18 cellular contexts compared by ENCODE assay signal in genomic region chr18:31716362-31716761, GRCh38. TPM values are rescaled to one million over a fixed set of nuclear protein-coding genes. Genes with fewer than 3 reads are reported as not detected.
"Had no signal": no experiment of that assay in that cellular context is flagged by ENCODE, and none has a peak within 500 bp of the region (broad histone marks: within the 10 kb centered on the region; RNA-seq: fewer than 3 reads in every experiment).

No MANE protein-coding gene starts in this region.

- H3K27me3 ChIP-seq: colonic mucosa, upper lobe of left lung had no signal

- H3K36me3 ChIP-seq: colonic mucosa, upper lobe of left lung had no signal

- DNase-seq: activated B cell treated with CpG ODN at 0.5 μM for 24 hours; activated CD4-positive, alpha-beta T cell treated with anti-CD3 and anti-CD28 coated beads, Interleukin-2, amount 10 ng/mL, durations not matched to agents 24 days and 14 days; activated CD8-positive, alpha-beta memory T cell treated with anti-CD3 and anti-CD28 coated beads for 24 hours; activated naive CD4-positive, alpha-beta T cell treated with Interleukin-2 at 50 U/mL for 16 hours; colonic mucosa; effector CD8-positive, alpha-beta T cell; foreskin melanocyte; head of caudate nucleus; natural killer cell; occipital lobe; stimulated activated CD4-positive, alpha-beta T cell treated with anti-CD3 and anti-CD28 coated beads, Interleukin-2, amount 100 ng/mL, for 48 hours; upper lobe of left lung had no signal

- H3K27me3 Mint-ChIP-seq: activated B cell treated with CpG ODN at 0.5 μM for 24 hours; activated CD4-positive, alpha-beta T cell treated with anti-CD3 and anti-CD28 coated beads, Interleukin-2, amount 10 ng/mL, durations not matched to agents 24 days and 14 days; memory B cell; progenitor cell of endocrine pancreas; stimulated activated naive CD8-positive, alpha-beta T cell treated with anti-CD3 and anti-CD28 coated beads, Interleukin-15, Interleukin-2, amounts not matched to agents 100 ng/mL and 50 ng/mL, for 24 hours had no signal

- H3K9me3 ChIP-seq: colonic mucosa had no signal

- ATAC-seq: left lobe of liver, natural killer cell, sciatic nerve had no signal

- H3K27ac ChIP-seq: colonic mucosa, upper lobe of left lung had no signal

- H3K4me3 Mint-ChIP-seq: activated B cell treated with CpG ODN at 0.5 μM for 24 hours; activated CD4-positive, alpha-beta T cell treated with anti-CD3 and anti-CD28 coated beads, Interleukin-2, amount 10 ng/mL, durations not matched to agents 24 days and 14 days; memory B cell; natural killer cell; stimulated activated naive CD8-positive, alpha-beta T cell treated with anti-CD3 and anti-CD28 coated beads, Interleukin-15, Interleukin-2, amounts not matched to agents 100 ng/mL and 50 ng/mL, for 24 hours had no signal

- H3K4me3 ChIP-seq: colonic mucosa, upper lobe of left lung had no signal

- H3K9me3 Mint-ChIP-seq: activated CD4-positive, alpha-beta T cell treated with anti-CD3 and anti-CD28 coated beads, Interleukin-2, amount 10 ng/mL, durations not matched to agents 24 days and 14 days; natural killer cell; stimulated activated naive CD8-positive, alpha-beta T cell treated with anti-CD3 and anti-CD28 coated beads, Interleukin-15, Interleukin-2, amounts not matched to agents 100 ng/mL and 50 ng/mL, for 24 hours had no signal

- H3K4me1 Mint-ChIP-seq: activated B cell treated with CpG ODN at 0.5 μM for 24 hours; activated CD4-positive, alpha-beta T cell treated with anti-CD3 and anti-CD28 coated beads, Interleukin-2, amount 10 ng/mL, durations not matched to agents 24 days and 14 days; memory B cell; natural killer cell had no signal

- H3K4me1 ChIP-seq: colonic mucosa, upper lobe of left lung had no signal

- H3K27ac Mint-ChIP-seq: activated B cell treated with CpG ODN at 0.5 μM for 24 hours; activated CD4-positive, alpha-beta T cell treated with anti-CD3 and anti-CD28 coated beads, Interleukin-2, amount 10 ng/mL, durations not matched to agents 24 days and 14 days; memory B cell; natural killer cell; progenitor cell of endocrine pancreas; stimulated activated naive CD8-positive, alpha-beta T cell treated with anti-CD3 and anti-CD28 coated beads, Interleukin-15, Interleukin-2, amounts not matched to agents 100 ng/mL and 50 ng/mL, for 24 hours had no signal

- H3K36me3 Mint-ChIP-seq: memory B cell, natural killer cell had no signal

RNA-seq across cellular contexts. Expression of gene SLC25A52, which starts 44.3 kb away (rescaled TPM):
- total RNA-seq: activated B cell treated with CpG ODN at 0.5 μM for 24 hours; activated CD4-positive, alpha-beta T cell treated with anti-CD3 and anti-CD28 coated beads, Interleukin-2, amount 10 ng/mL, durations not matched to agents 24 days and 14 days; cardiac septum; colonic mucosa; left lobe of liver; occipital lobe; progenitor cell of endocrine pancreas; sciatic nerve; upper lobe of left lung had no signal
